In genomic region chr1:209732725-209733124, GRCh38 we compare ENCODE assay signal across 25 cellular contexts. TPM values are rescaled to one million over a fixed set of nuclear protein-coding genes. Genes with fewer than 3 reads are reported as not detected.
DNase-seq lines count a peak whose midpoint lies in the region; ATAC-seq, FAIRE-seq and TF ChIP-seq lines count a peak whose summit lies in the region.
"Had no signal": no experiment of that assay in that cellular context is flagged by ENCODE, and none has a peak within 500 bp of the region (broad histone marks: within the 10 kb centered on the region; RNA-seq: fewer than 3 reads in every experiment).

No MANE protein-coding gene starts in this region.

- in situ Hi-C loops in HepG2 (cut with HindIII; ENCODE audit: extremely low pct_ligation_motif_present, low pct_unique_long_range_greater_than_20kb): no loop called here

- no peak overlapping the region for H2AFZ ChIP-seq in HepG2 (ENCODE audit: low read length)
- H2AFZ ChIP-seq: PC-9 had no signal

- H3K9ac ChIP-seq in liver (ENCODE audit: low read depth in 1 of 2, low read length in 2 of 2) (peak overlapping the region in 1 of 2 donors; percentile 41), HepG2 (ENCODE audit: insufficient read depth, low read depth, low read length) (no peak overlapping the region), adipocyte (ENCODE audit: low read length) (no peak overlapping the region)

- no peaks in the 10 kb centered on the region for H3K79me2 ChIP-seq in HepG2 (ENCODE audit: insufficient read depth, low read length)

- TF ChIP-seq CTCF in liver (IDR thresholded peaks at IDR 0.05; ENCODE audit: low read depth, low read length, missing input control) (no peak), HepG2 (CRISPR knock-in tag; IDR thresholded peaks at IDR 0.05) (no peak), right lobe of liver (IDR thresholded peaks at IDR 0.05) (no peak)

- H3K4me3 ChIP-seq in liver (ENCODE audit: low read depth in 1 of 3, low read length in 3 of 3) (no peak overlapping the region), HepG2 (replicated peaks in 1 of 3; ENCODE audit: insufficient read depth in 1 of 3, low read depth in 2 of 3, low read length in 3 of 3) (no peak overlapping the region), adipocyte (ENCODE audit: low read length) (peak overlapping the region; percentile 5), right lobe of liver (no peak overlapping the region), small intestine (ENCODE audit: low read depth in 1 of 2, low read length in 2 of 2) (no peak overlapping the region)
- H3K4me3 ChIP-seq: HAP-1, MG63, PC-9 had no signal

- WGBS in liver: 26% methylated on average over 1 of the region's 1 CpG
- WGBS in HepG2 (ENCODE audit: low lambda C conversion rate): 0% methylated on average over 1 of the region's 1 CpG
- WGBS in right lobe of liver (ENCODE audit: insufficient coverage, low coverage, low lambda C conversion rate, missing lambda C conversion rate): 33% methylated on average over 1 of the region's 1 CpG
- 49 to 93% (median 86%) methylated on average over 1 of the region's 1 CpG for WGBS in small intestine, 3 donors

- H3K9me3 ChIP-seq in liver (ENCODE audit: control insufficient read depth in 4 of 4, low read length in 3 of 4) (no peaks in the 10 kb centered on the region), HepG2 (ENCODE audit: low read length) (no peaks in the 10 kb centered on the region), adipocyte (ENCODE audit: control insufficient read depth, low read length) (no peaks in the 10 kb centered on the region), right lobe of liver (no peaks in the 10 kb centered on the region), small intestine (ENCODE audit: control insufficient read depth, low read depth) (no peaks in the 10 kb centered on the region)
- H3K9me3 ChIP-seq: HAP-1, MG63 had no signal

- H3K36me3 ChIP-seq in liver (ENCODE audit: control insufficient read depth in 4 of 4, insufficient read depth in 3 of 4, low read depth in 1 of 4, low read length in 3 of 4): peaks cover 0 to 24% (median 14%) of the 10 kb centered on the region in 4 donors
- H3K36me3 ChIP-seq in HepG2 (replicated peaks in 1 of 2; ENCODE audit: control insufficient read depth in 1 of 2, insufficient read depth in 2 of 2, low read length in 2 of 2): no peaks in the 10 kb centered on the region
- H3K36me3 ChIP-seq in adipocyte (ENCODE audit: control insufficient read depth, insufficient read depth, low read length, severe bottlenecking): no peaks in the 10 kb centered on the region
- peaks cover 0 to 22% (median 6%) of the 10 kb centered on the region in 4 donors for H3K36me3 ChIP-seq in right lobe of liver
- H3K36me3 ChIP-seq in small intestine (ENCODE audit: control insufficient read depth in 2 of 2, insufficient read depth in 2 of 2, low read length in 2 of 2): no peaks in the 10 kb centered on the region
- H3K36me3 ChIP-seq: HAP-1, MG63 had no signal

- TF ChIP-seq RAD21 in liver (IDR thresholded peaks at IDR 0.05) (peak in 1 of 2 donors; percentile 12), HepG2 (CRISPR knock-in tag; IDR thresholded peaks at IDR 0.05) (no peak)

- TF ChIP-seq EP300 in HepG2 (IDR thresholded peaks at IDR 0.05; ENCODE audit: low read depth in 2 of 2, low read length in 2 of 2) (no peak), HepG2 (CRISPR knock-in tag; IDR thresholded peaks at IDR 0.05; ENCODE audit: borderline replicate concordance) (no peak)

- no peaks in the 10 kb centered on the region for H4K20me1 ChIP-seq in HepG2 (ENCODE audit: insufficient read depth, low read length)

- H3K27me3 ChIP-seq in liver (ENCODE audit: control insufficient read depth in 4 of 4, insufficient read depth in 4 of 4, low read length in 3 of 4) (no peaks in the 10 kb centered on the region), HepG2 (ENCODE audit: control insufficient read depth in 1 of 2, insufficient read depth in 2 of 2, low read length in 2 of 2) (no peaks in the 10 kb centered on the region; a peak in 1 of 5 replicates), adipocyte (replicated peaks; ENCODE audit: control insufficient read depth, insufficient read depth, low read length) (no peaks in the 10 kb centered on the region), right lobe of liver (no peaks in the 10 kb centered on the region), small intestine (ENCODE audit: control insufficient read depth in 2 of 2, insufficient read depth in 2 of 2, low read length in 2 of 2) (no peaks in the 10 kb centered on the region)

- CTCF ChIA-PET in HepG2 (lab: Yijun Ruan, JAX; ENCODE audit: low intra/inter-chr PET ratio, low total read pairs): no interaction called here

- POLR2A ChIA-PET in HepG2 (lab: Yijun Ruan, JAX): no interaction called here

- H3K27ac ChIP-seq in liver (ENCODE audit: low read depth in 1 of 2, low read length in 2 of 2): peak overlapping the region; percentile 60 to 70
- H3K27ac ChIP-seq in HepG2 (ENCODE audit: extremely low read length, insufficient read depth, low read length): no peak overlapping the region
- peak overlapping the region in 2 of 3 donors; percentile 53 to 78 for H3K27ac ChIP-seq in right lobe of liver
- no peak overlapping the region for H3K27ac ChIP-seq in small intestine (ENCODE audit: low read depth in 1 of 2, low read length in 1 of 2)
- H3K27ac ChIP-seq: HL-60, PC-9, RWPE1 had no signal

- ATAC-seq in HepG2 (no peak), right lobe of liver (peak; percentile 76 to 94 (median 87))

- intact Hi-C loops in HepG2 (cut with micrococcal nuclease; ENCODE audit: unreplicated experiment): no loop called here
- intact Hi-C loops in right lobe of liver (cut with DNase I): no loop called here

- no peak for FAIRE-seq in HepG2 (lab: Jason Lieb, UNC)
- FAIRE-seq in small intestine (lab: Jason Lieb, UNC): no peak

- H3K4me2 ChIP-seq in HepG2 (ENCODE audit: low read depth, low read length): no peak overlapping the region
- H3K4me2 ChIP-seq: PC-9 had no signal

- TF ChIP-seq POLR2A in HepG2 (IDR thresholded peaks at IDR 0.05; ENCODE audit: insufficient read depth in 1 of 2, low read depth in 2 of 2, low read length in 2 of 2) (no peak), right lobe of liver (IDR thresholded peaks at IDR 0.05) (no peak)

- H3K4me1 ChIP-seq in liver (ENCODE audit: control insufficient read depth in 4 of 4, insufficient read depth in 4 of 4, low read length in 3 of 4) (peaks cover 0 to 30% (median 18%) of the 10 kb centered on the region in 4 donors), HepG2 (ENCODE audit: insufficient read depth, low read length) (no peaks in the 10 kb centered on the region), adipocyte (ENCODE audit: control insufficient read depth, insufficient read depth, low read length) (peaks cover 32% of the 10 kb centered on the region), right lobe of liver (peaks cover 0 to 41% (median 4%) of the 10 kb centered on the region in 4 donors), small intestine (ENCODE audit: control insufficient read depth in 2 of 2, insufficient read depth in 1 of 2, low read depth in 1 of 2, low read length in 1 of 2) (no peaks in the 10 kb centered on the region)
- H3K4me1 ChIP-seq: HAP-1 had no signal

- DNase-seq in HepG2 (ENCODE audit: low spot score) (no peak), adipocyte (ENCODE audit: low read depth) (no peak), right lobe of liver (no peak), DMS 273 (lab: John Stamatoyannopoulos, UW; ENCODE audit: unreplicated experiment) (no peak), small intestine (no peak), hippocampal formation (lab: John Stamatoyannopoulos, UW) (no peak)
- DNase-seq: ACHN, AML-193, DMS79 treated with DMSO at 0.1 percent for 48 hours, Karpas-422, MG63, NCI-H1048, NCI-H1436, NCI-H1930, NCI-H226, NCI-H524 treated with DMSO at 0.1 percent for 48 hours, PC-9, SIG-M5 had no signal

- BruUV-seq in HepG2 (replicated peaks; lab: Mats Ljungman, UMichigan): no TSS peak

RNA-seq across cellular contexts. Expression of gene TRAF3IP3, which starts 23.1 kb away (rescaled TPM):
- 1 to 10 TPM; 2.4 to 3.4 TPM for total RNA-seq in liver
- polyA plus RNA-seq in liver: 1 to 10 TPM in 1 of 2 donors, under 1 TPM in 1; 0.87 to 2.0 TPM
- total RNA-seq in HepG2 (2016; rRNA removed; fragmentation: Illumina TruSeq; extraction: Trizol): not detected in 2 replicates
- not detected in 2 replicates for total RNA-seq in HepG2 (2016; cell fraction: cytosol; rRNA removed; fragmentation: Illumina TruSeq; extraction: Trizol; ENCODE audit: low read depth)
- total RNA-seq in HepG2 (2016; cell fraction: insoluble cytoplasmic fraction; rRNA removed; fragmentation: Illumina TruSeq; extraction: Trizol): not detected in 2 replicates
- total RNA-seq in HepG2 (2016; cell fraction: membrane; rRNA removed; fragmentation: Illumina TruSeq; extraction: Trizol): not detected in 2 replicates
- not detected in 2 replicates for total RNA-seq in HepG2 (2016; cell fraction: nucleus; rRNA removed; fragmentation: Illumina TruSeq; extraction: Trizol)
- not detected in 2 replicates for polyA plus RNA-seq in HepG2 (2011; rRNA removed)
- polyA plus RNA-seq in HepG2 (2011; cell fraction: cytosol; rRNA removed): not detected in 2 replicates
- polyA plus RNA-seq in HepG2 (2011; cell fraction: nucleus; rRNA removed): 0.12 TPM in 1 of 2 replicates, not detected in the other
- 0.07 TPM in 1 of 2 replicates, not detected in the other for polyA plus RNA-seq in HepG2 (2012)
- polyA plus RNA-seq in HepG2 (2016; cell fraction: cytosol; fragmentation: Illumina TruSeq; extraction: Trizol; ENCODE audit: low read depth): not detected in 2 replicates
- not detected in 2 replicates for polyA plus RNA-seq in HepG2 (2016; cell fraction: insoluble cytoplasmic fraction; fragmentation: Illumina TruSeq; extraction: Trizol; ENCODE audit: low read depth)
- polyA plus RNA-seq in HepG2 (2016; cell fraction: membrane; fragmentation: Illumina TruSeq; extraction: Trizol; ENCODE audit: low read depth): not detected in 2 replicates
- not detected in 2 replicates for polyA plus RNA-seq in HepG2 (2016; cell fraction: nucleus; fragmentation: Illumina TruSeq; extraction: Trizol; ENCODE audit: insufficient read depth, low read depth)
- polyA minus RNA-seq in HepG2 (2011; rRNA and poly(A)+ RNA removed; ENCODE audit: low replicate concordance): not detected in 2 replicates
- not detected in 2 replicates for polyA minus RNA-seq in HepG2 (2011; cell fraction: cytosol; rRNA and poly(A)+ RNA removed)
- not detected in 2 replicates for polyA minus RNA-seq in HepG2 (2011; cell fraction: nucleus; rRNA and poly(A)+ RNA removed)
- 1 to 10 TPM in 5 of 6 experiments, under 1 TPM in 1; 0.95 to 7.7 (median 1.6) TPM for total RNA-seq in right lobe of liver
- 1 to 10 TPM; 1.1 to 8.4 (median 3.3) TPM for polyA plus RNA-seq in small intestine
- total RNA-seq: HT1080, PC-9 had no signal

RNA-seq across cellular contexts. Expression of gene HSD11B1, which starts 28.1 kb away (rescaled TPM):
- total RNA-seq in liver (100 to 1,000 TPM in 1 of 2 donors, under 1 TPM in 1; 0.09 to 226 TPM), HepG2 (2016; rRNA removed; fragmentation: Illumina TruSeq; extraction: Trizol) (not detected in 2 replicates), right lobe of liver (100 to 1,000 TPM; 281 to 749 (median 512) TPM)
- polyA plus RNA-seq in liver (100 to 1,000 TPM; 381 to 488 TPM), HepG2 (2011; rRNA removed) (not detected in 2 replicates), small intestine (1 to 10 TPM in 2 of 3 donors, not detected in 1; 1.6 to 3.8 TPM)
- total RNA-seq in HepG2 (2016; cell fraction: cytosol; rRNA removed; fragmentation: Illumina TruSeq; extraction: Trizol; ENCODE audit: low read depth): not detected in 2 replicates
- not detected in 2 replicates for total RNA-seq in HepG2 (2016; cell fraction: insoluble cytoplasmic fraction; rRNA removed; fragmentation: Illumina TruSeq; extraction: Trizol)
- not detected in 2 replicates for total RNA-seq in HepG2 (2016; cell fraction: membrane; rRNA removed; fragmentation: Illumina TruSeq; extraction: Trizol)
- total RNA-seq in HepG2 (2016; cell fraction: nucleus; rRNA removed; fragmentation: Illumina TruSeq; extraction: Trizol): not detected in 2 replicates
- polyA plus RNA-seq in HepG2 (2011; cell fraction: cytosol; rRNA removed): not detected in 2 replicates
- polyA plus RNA-seq in HepG2 (2011; cell fraction: nucleus; rRNA removed): not detected in 2 replicates
- polyA plus RNA-seq in HepG2 (2012): not detected in 2 replicates
- polyA plus RNA-seq in HepG2 (2016; cell fraction: cytosol; fragmentation: Illumina TruSeq; extraction: Trizol; ENCODE audit: low read depth): not detected in 2 replicates
- polyA plus RNA-seq in HepG2 (2016; cell fraction: insoluble cytoplasmic fraction; fragmentation: Illumina TruSeq; extraction: Trizol; ENCODE audit: low read depth): not detected in 2 replicates
- not detected in 2 replicates for polyA plus RNA-seq in HepG2 (2016; cell fraction: membrane; fragmentation: Illumina TruSeq; extraction: Trizol; ENCODE audit: low read depth)
- polyA plus RNA-seq in HepG2 (2016; cell fraction: nucleus; fragmentation: Illumina TruSeq; extraction: Trizol; ENCODE audit: insufficient read depth, low read depth): not detected in 2 replicates
- not detected in 2 replicates for polyA minus RNA-seq in HepG2 (2011; rRNA and poly(A)+ RNA removed; ENCODE audit: low replicate concordance)
- polyA minus RNA-seq in HepG2 (2011; cell fraction: cytosol; rRNA and poly(A)+ RNA removed): not detected in 2 replicates
- not detected in 2 replicates for polyA minus RNA-seq in HepG2 (2011; cell fraction: nucleus; rRNA and poly(A)+ RNA removed)
- total RNA-seq: PC-9 had no signal
- polyA plus RNA-seq: CD14-positive monocyte, IgD-negative memory B cell had no signal

RNA-seq across cellular contexts. Expression of gene C1orf74, which starts 51.6 kb away (rescaled TPM):
- 1 to 10 TPM; 1.2 to 1.8 TPM for total RNA-seq in liver
- polyA plus RNA-seq in liver: under 1 TPM; 0.82 to 0.95 TPM
- 0.71 and 0.98 TPM in 2 replicates for total RNA-seq in HepG2 (2016; rRNA removed; fragmentation: Illumina TruSeq; extraction: Trizol)
- total RNA-seq in HepG2 (2016; cell fraction: cytosol; rRNA removed; fragmentation: Illumina TruSeq; extraction: Trizol; ENCODE audit: low read depth): 0.26 and 0.30 TPM in 2 replicates
- total RNA-seq in HepG2 (2016; cell fraction: insoluble cytoplasmic fraction; rRNA removed; fragmentation: Illumina TruSeq; extraction: Trizol): 1.0 and 1.1 TPM in 2 replicates
- total RNA-seq in HepG2 (2016; cell fraction: membrane; rRNA removed; fragmentation: Illumina TruSeq; extraction: Trizol): 0.38 and 0.71 TPM in 2 replicates
- total RNA-seq in HepG2 (2016; cell fraction: nucleus; rRNA removed; fragmentation: Illumina TruSeq; extraction: Trizol): 0.72 and 0.81 TPM in 2 replicates
- 0.33 and 0.40 TPM in 2 replicates for polyA plus RNA-seq in HepG2 (2011; rRNA removed)
- 0.27 and 0.40 TPM in 2 replicates for polyA plus RNA-seq in HepG2 (2011; cell fraction: cytosol; rRNA removed)
- polyA plus RNA-seq in HepG2 (2011; cell fraction: nucleus; rRNA removed): 0.27 and 0.28 TPM in 2 replicates
- 0.37 and 0.51 TPM in 2 replicates for polyA plus RNA-seq in HepG2 (2012)
- 0.05 and 0.06 TPM in 2 replicates for polyA plus RNA-seq in HepG2 (2016; cell fraction: cytosol; fragmentation: Illumina TruSeq; extraction: Trizol; ENCODE audit: low read depth)
- polyA plus RNA-seq in HepG2 (2016; cell fraction: insoluble cytoplasmic fraction; fragmentation: Illumina TruSeq; extraction: Trizol; ENCODE audit: low read depth): 0.51 and 0.69 TPM in 2 replicates
- 0.10 and 0.13 TPM in 2 replicates for polyA plus RNA-seq in HepG2 (2016; cell fraction: membrane; fragmentation: Illumina TruSeq; extraction: Trizol; ENCODE audit: low read depth)
- 0.37 and 0.45 TPM in 2 replicates for polyA plus RNA-seq in HepG2 (2016; cell fraction: nucleus; fragmentation: Illumina TruSeq; extraction: Trizol; ENCODE audit: insufficient read depth, low read depth)
- 0.56 and 3.8 TPM in 2 replicates for polyA minus RNA-seq in HepG2 (2011; rRNA and poly(A)+ RNA removed; ENCODE audit: low replicate concordance)
- polyA minus RNA-seq in HepG2 (2011; cell fraction: cytosol; rRNA and poly(A)+ RNA removed): 0.40 and 0.62 TPM in 2 replicates
- 1.4 and 1.6 TPM in 2 replicates for polyA minus RNA-seq in HepG2 (2011; cell fraction: nucleus; rRNA and poly(A)+ RNA removed)
- 1 to 10 TPM in 3 of 6 experiments, under 1 TPM in 3; 0.81 to 1.6 (median 1.0) TPM for total RNA-seq in right lobe of liver
- 1 to 10 TPM in 1 of 3 donors, under 1 TPM in 2; 0.45 to 2.0 (median 0.81) TPM for polyA plus RNA-seq in small intestine

RNA-seq across cellular contexts. Expression of gene G0S2, which starts 57.5 kb away (rescaled TPM):
- total RNA-seq in liver (100 to 1,000 TPM in 1 of 2 donors, 1 to 10 TPM in 1; 9.6 to 185 TPM), HepG2 (2016; rRNA removed; fragmentation: Illumina TruSeq; extraction: Trizol) (not detected in 2 replicates), right lobe of liver (100 to 1,000 TPM in 4 of 6 experiments, 10 to 100 TPM in 2; 36.9 to 749 (median 247) TPM)
- polyA plus RNA-seq in liver (100 to 1,000 TPM; 146 to 347 TPM), HepG2 (2011; rRNA removed) (not detected in 2 replicates), small intestine (100 to 1,000 TPM in 1 of 3 donors, 10 to 100 TPM in 1, 1 to 10 TPM in 1; 6.9 to 141 (median 11.1) TPM)
- not detected in 2 replicates for total RNA-seq in HepG2 (2016; cell fraction: cytosol; rRNA removed; fragmentation: Illumina TruSeq; extraction: Trizol; ENCODE audit: low read depth)
- not detected in 2 replicates for total RNA-seq in HepG2 (2016; cell fraction: insoluble cytoplasmic fraction; rRNA removed; fragmentation: Illumina TruSeq; extraction: Trizol)
- not detected in 2 replicates for total RNA-seq in HepG2 (2016; cell fraction: membrane; rRNA removed; fragmentation: Illumina TruSeq; extraction: Trizol)
- total RNA-seq in HepG2 (2016; cell fraction: nucleus; rRNA removed; fragmentation: Illumina TruSeq; extraction: Trizol): not detected in 2 replicates
- 0.08 and 0.28 TPM in 2 replicates for polyA plus RNA-seq in HepG2 (2011; cell fraction: cytosol; rRNA removed)
- not detected in 2 replicates for polyA plus RNA-seq in HepG2 (2011; cell fraction: nucleus; rRNA removed)
- 0.23 TPM in 1 of 2 replicates, not detected in the other for polyA plus RNA-seq in HepG2 (2012)
- polyA plus RNA-seq in HepG2 (2016; cell fraction: cytosol; fragmentation: Illumina TruSeq; extraction: Trizol; ENCODE audit: low read depth): not detected in 2 replicates
- not detected in 2 replicates for polyA plus RNA-seq in HepG2 (2016; cell fraction: insoluble cytoplasmic fraction; fragmentation: Illumina TruSeq; extraction: Trizol; ENCODE audit: low read depth)
- polyA plus RNA-seq in HepG2 (2016; cell fraction: membrane; fragmentation: Illumina TruSeq; extraction: Trizol; ENCODE audit: low read depth): not detected in 2 replicates
- not detected in 2 replicates for polyA plus RNA-seq in HepG2 (2016; cell fraction: nucleus; fragmentation: Illumina TruSeq; extraction: Trizol; ENCODE audit: insufficient read depth, low read depth)
- not detected in 2 replicates for polyA minus RNA-seq in HepG2 (2011; rRNA and poly(A)+ RNA removed; ENCODE audit: low replicate concordance)
- not detected in 2 replicates for polyA minus RNA-seq in HepG2 (2011; cell fraction: cytosol; rRNA and poly(A)+ RNA removed)
- polyA minus RNA-seq in HepG2 (2011; cell fraction: nucleus; rRNA and poly(A)+ RNA removed): not detected in 2 replicates
- total RNA-seq: HT1080 had no signal

Comparison
In these comparisons a context has a peak if more than half of its experiments do, and no peak if none do; other contexts are left out.
1. H3K27ac ChIP-seq: peak in liver (2 of 2) and right lobe of liver (2 of 3); none in HepG2 (single experiment) and small intestine (0 of 2).